In genomic region chr2:46451131-46451711, GRCh38 we compare ENCODE assay signal across 15 cellular contexts. TPM values are rescaled to one million over a fixed set of nuclear protein-coding genes. Genes with fewer than 3 reads are reported as not detected.
DNase-seq lines count a peak whose midpoint lies in the region; FAIRE-seq and TF ChIP-seq lines count a peak whose summit lies in the region.
"Had no signal": no experiment of that assay in that cellular context is flagged by ENCODE, and none has a peak within 500 bp of the region (broad histone marks: within the 10 kb centered on the region; RNA-seq: fewer than 3 reads in every experiment).

No MANE protein-coding gene starts in this region.

- H3K23ac ChIP-seq in neuronal stem cell (ENCODE audit: low read depth, low read length, poor library complexity), result no peak overlapping the region

- H4K91ac ChIP-seq in neuronal stem cell (ENCODE audit: low read depth, low read length, poor library complexity), result no peak overlapping the region

- no peak for TF ChIP-seq POLR2A in suprapubic skin (IDR thresholded peaks at IDR 0.05)

- no peak for FAIRE-seq in bronchial epithelial cell (lab: Jason Lieb, UNC)
- FAIRE-seq: GM12878 had no signal

- intact Hi-C loops in left ventricle myocardium inferior (cut with micrococcal nuclease), result no loop called here
- intact Hi-C loops in ascending aorta (cut with DNase I), result no loop called here
- intact Hi-C loops in OCI-LY7 (cut with micrococcal nuclease; ENCODE audit: unreplicated experiment), result no loop called here

- H2AK5ac ChIP-seq in neuronal stem cell (ENCODE audit: low read depth, low read length), result no peak overlapping the region

- no peak overlapping the region for H3K9ac ChIP-seq in neuronal stem cell (ENCODE audit: low read depth, low read length, poor library complexity)

- POLR2A ChIA-PET in OCI-LY7 (lab: Charles Lee), result interaction anchor here (1.3 kb wide), 1 partner anchor 11 kb away, joined by 3 read pairs; no protein-coding TSS in a partner anchor

- H3K27me3 ChIP-seq in bronchial epithelial cell (ENCODE audit: control insufficient read depth, insufficient read depth, low read length) (no peaks in the 10 kb centered on the region), left ventricle myocardium inferior (ENCODE audit: low read depth) (no peaks in the 10 kb centered on the region), suprapubic skin (no peaks in the 10 kb centered on the region), ascending aorta (no peaks in the 10 kb centered on the region), neuronal stem cell (ENCODE audit: control insufficient read depth in 3 of 3, insufficient read depth in 3 of 3, low read depth in 1 of 3, low read length in 3 of 3) (no peaks in the 10 kb centered on the region)

- H4K8ac ChIP-seq in neuronal stem cell (ENCODE audit: low read depth, low read length), result no peak overlapping the region

- no peaks in the 10 kb centered on the region for H3K36me3 ChIP-seq in bronchial epithelial cell (ENCODE audit: control insufficient read depth, insufficient read depth, low read length)
- no peaks in the 10 kb centered on the region for H3K36me3 ChIP-seq in left ventricle myocardium inferior
- H3K36me3 ChIP-seq in suprapubic skin, result no peaks in the 10 kb centered on the region
- H3K36me3 ChIP-seq in ascending aorta, result no peaks in the 10 kb centered on the region
- no peaks in the 10 kb centered on the region for H3K36me3 ChIP-seq in neuronal stem cell (replicated peaks in 1 of 2; ENCODE audit: control insufficient read depth in 2 of 2, insufficient read depth in 2 of 2, low read length in 2 of 2)
- no peaks in the 10 kb centered on the region for H3K36me3 ChIP-seq in OCI-LY7 (ENCODE audit: insufficient read depth, low read length)
- H3K36me3 ChIP-seq: thoracic aorta had no signal

- no peak overlapping the region for H3K4me2 ChIP-seq in neuronal stem cell (ENCODE audit: insufficient read depth, low read length, poor library complexity, severe bottlenecking)
- no peak overlapping the region for H3K4me2 ChIP-seq in OCI-LY7 (ENCODE audit: low read length)

- 41% methylated on average over 9 of the region's 9 CpGs for WGBS in suprapubic skin
- no CpG with 5 or more reads among the region's 9 CpGs for WGBS in neuronal stem cell (ENCODE audit: extremely low coverage in 2 of 2, insufficient read length in 2 of 2, insufficient replicate concordance in 1 of 2), 2 donors

- DNase-seq in M059J (ENCODE audit: low read depth), result peak; percentile 10
- peak; percentile 60 for DNase-seq in bronchial epithelial cell (ENCODE audit: low read depth)
- no peak for DNase-seq in left ventricle myocardium inferior
- no peak for DNase-seq in suprapubic skin (ENCODE audit: low spot score in 2 of 2)
- no peak for DNase-seq in ascending aorta (ENCODE audit: low spot score in 2 of 2)
- DNase-seq in neuronal stem cell (ENCODE audit: low spot score), result no peak
- DNase-seq in OCI-LY7 (ENCODE audit: low spot score), result no peak
- DNase-seq: activated effector memory CD4-positive, alpha-beta T cell treated with Interleukin-2 at 50 U/mL for 16 hours; NCI-H446; nephron progenitor cell had no signal

- peak overlapping the region; percentile 13 for H3K27ac ChIP-seq in left ventricle myocardium inferior (replicated peaks)
- H3K27ac ChIP-seq in suprapubic skin, result peak overlapping the region; percentile 23
- no peak overlapping the region for H3K27ac ChIP-seq in ascending aorta
- H3K27ac ChIP-seq in neuronal stem cell (replicated peaks; ENCODE audit: low read length), result no peak overlapping the region
- H3K27ac ChIP-seq in OCI-LY7 (ENCODE audit: low read depth, low read length, poor library complexity, severe bottlenecking), result no peak overlapping the region
- H3K27ac ChIP-seq: thoracic aorta, VCaP had no signal

- H3K4me1 ChIP-seq in left ventricle myocardium inferior (peaks cover 5% of the 10 kb centered on the region), suprapubic skin (peaks cover 11% of the 10 kb centered on the region), ascending aorta (peaks cover 0 to 5% of the 10 kb centered on the region in 2 donors), neuronal stem cell (ENCODE audit: control insufficient read depth in 2 of 2, insufficient read depth in 1 of 2, low read depth in 1 of 2, low read length in 2 of 2) (no peaks in the 10 kb centered on the region), OCI-LY7 (ENCODE audit: insufficient read depth, low read length, poor library complexity, severe bottlenecking) (no peaks in the 10 kb centered on the region)

- TF ChIP-seq EP300 in suprapubic skin (IDR thresholded peaks at IDR 0.05), result no peak

- H3K14ac ChIP-seq in neuronal stem cell (ENCODE audit: low read length), result no peak overlapping the region

- CTCF ChIA-PET in OCI-LY7 (lab: Charles Lee; ENCODE audit: unreplicated experiment), result interaction anchor here (0.5 kb wide), 1 partner anchor 29 kb away, joined by 5 read pairs; no protein-coding TSS in a partner anchor

- no peak overlapping the region for H2BK5ac ChIP-seq in neuronal stem cell (ENCODE audit: low read length)

- H3K9me3 ChIP-seq in left ventricle myocardium inferior (replicated peaks) (no peaks in the 10 kb centered on the region), suprapubic skin (no peaks in the 10 kb centered on the region), ascending aorta (no peaks in the 10 kb centered on the region), neuronal stem cell (replicated peaks in 1 of 2; ENCODE audit: control insufficient read depth in 2 of 2, insufficient read depth in 1 of 2, low read depth in 1 of 2, low read length in 2 of 2) (peaks cover 0 to 1% of the 10 kb centered on the region in 2 donors), OCI-LY7 (ENCODE audit: low read length) (no peaks in the 10 kb centered on the region)
- H3K9me3 ChIP-seq: thoracic aorta had no signal

- H2BK15ac ChIP-seq in neuronal stem cell (ENCODE audit: low read length), result no peak overlapping the region

- no TSS peak for BruUV-seq in OCI-LY7 (replicated peaks; lab: Mats Ljungman, UMichigan)

- no peak overlapping the region for H2BK120ac ChIP-seq in neuronal stem cell (ENCODE audit: low read depth, low read length)

- no peaks in the 10 kb centered on the region for H3K79me1 ChIP-seq in neuronal stem cell (ENCODE audit: low read depth, low read length)

- H3K79me2 ChIP-seq in OCI-LY7 (ENCODE audit: insufficient read depth, low read depth, low read length), result no peaks in the 10 kb centered on the region

- H3K18ac ChIP-seq in neuronal stem cell (ENCODE audit: low read length), result no peak overlapping the region

- H3K9me2 ChIP-seq in OCI-LY7 (ENCODE audit: insufficient read depth, low read length), result no peaks in the 10 kb centered on the region

- no peak overlapping the region for H2BK12ac ChIP-seq in neuronal stem cell (ENCODE audit: low read length)

- H4K20me1 ChIP-seq in OCI-LY7 (ENCODE audit: insufficient read depth, low read length), result no peaks in the 10 kb centered on the region

- H3K4me3 ChIP-seq in bronchial epithelial cell (ENCODE audit: low read depth, low read length) (no peak overlapping the region), left ventricle myocardium inferior (no peak overlapping the region), suprapubic skin (no peak overlapping the region), ascending aorta (no peak overlapping the region), neuronal stem cell (ENCODE audit: low read length in 2 of 2) (no peak overlapping the region), OCI-LY7 (ENCODE audit: low read depth, low read length, poor library complexity, severe bottlenecking) (no peak overlapping the region)
- H3K4me3 ChIP-seq: GM12878, thoracic aorta had no signal

- TF ChIP-seq CTCF in bronchial epithelial cell (IDR thresholded peaks at IDR 0.05; ENCODE audit: insufficient read depth, low read length, severe bottlenecking), result no peak
- TF ChIP-seq CTCF in left ventricle myocardium inferior (IDR thresholded peaks at IDR 0.05; ENCODE audit: borderline replicate concordance), result no peak
- TF ChIP-seq CTCF in suprapubic skin (IDR thresholded peaks at IDR 0.05), result no peak
- no peak for TF ChIP-seq CTCF in ascending aorta (IDR thresholded peaks at IDR 0.05)
- TF ChIP-seq CTCF in OCI-LY7 (conservative IDR thresholded peaks at IDR 0.05; ENCODE audit: low read length), result no peak

- H3K4ac ChIP-seq in neuronal stem cell (ENCODE audit: low read length), result no peak overlapping the region

- H2AFZ ChIP-seq in neuronal stem cell (ENCODE audit: low read length) (no peak overlapping the region), OCI-LY7 (ENCODE audit: low read length) (no peak overlapping the region)

RNA-seq across cellular contexts. Expression of gene TMEM247, which starts 28.1 kb away (rescaled TPM):
- not detected in 2 replicates for total RNA-seq in M059J (2014; rRNA removed; shearing (Covaris generic))
- total RNA-seq in bronchial epithelial cell, result not detected in 2 replicates
- not detected for total RNA-seq in left ventricle myocardium inferior
- not detected for total RNA-seq in suprapubic skin
- not detected for total RNA-seq in ascending aorta
- not detected for polyA plus RNA-seq in neuronal stem cell (2013, experiment 1 of 2)
- not detected for polyA plus RNA-seq in neuronal stem cell (2013, experiment 2 of 2)
- not detected in 2 replicates for total RNA-seq in OCI-LY7 (2014; rRNA removed; shearing (Covaris generic))
- not detected in 2 replicates for total RNA-seq in OCI-LY7 (2022)
- total RNA-seq: activated CD8-positive, alpha-beta memory T cell treated with anti-CD3 and anti-CD28 coated beads for 36 hours; GM12878; lung microvascular endothelial cell; thoracic aorta had no signal
- polyA plus RNA-seq: GM12878 had no signal

Comparison
In these comparisons a context has a peak if more than half of its experiments do, and no peak if none do; other contexts are left out.
1. DNase-seq: peak in M059J (single experiment) and bronchial epithelial cell (single experiment); none in left ventricle myocardium inferior (single experiment), suprapubic skin (0 of 2), ascending aorta (0 of 2), neuronal stem cell (single experiment) and OCI-LY7 (single experiment).
2. H3K27ac ChIP-seq: peak in left ventricle myocardium inferior (single experiment) and suprapubic skin (single experiment); none in ascending aorta (0 of 2), neuronal stem cell (single experiment) and OCI-LY7 (single experiment).